Comparison of ENCODE assay signal across 9 cellular contexts in genomic region chr11:20110908-20111669, GRCh38. TPM values are rescaled to one million over a fixed set of nuclear protein-coding genes. Genes with fewer than 3 reads are reported as not detected.
DNase-seq lines count a peak whose midpoint lies in the region; ATAC-seq and TF ChIP-seq lines count a peak whose summit lies in the region.
"Had no signal": no experiment of that assay in that cellular context is flagged by ENCODE, and none has a peak within 500 bp of the region (broad histone marks: within the 10 kb centered on the region; RNA-seq: fewer than 3 reads in every experiment).

No MANE protein-coding gene starts in this region.

- H3K27ac Mint-ChIP-seq in immature natural killer cell, result no peak overlapping the region
- H3K27ac Mint-ChIP-seq: activated naive CD8-positive, alpha-beta T cell had no signal

- CTCF ChIA-PET in PC-9 (lab: Charles Lee), result interaction anchor here (0.5 kb wide), 1 partner anchor 141 kb away, joined by 4 read pairs; no protein-coding TSS in a partner anchor

- H3K9me2 ChIP-seq in PC-9 (ENCODE audit: insufficient read depth), result no peaks in the 10 kb centered on the region

- intact Hi-C loops in PC-9 (cut with micrococcal nuclease; ENCODE audit: unreplicated experiment), result loop anchor here (1.0 to 10.0 kb wide), 3 partner anchors 79 to 366 kb away; no protein-coding TSS in a partner anchor

- DNase-seq in ELF-1 (ENCODE audit: low read depth, low spot score) (peak; percentile 82), PC-9 (peak; percentile 58 to 62), immature natural killer cell (peak; percentile 42 to 53 (median 50)), foreskin melanocyte (no peak)
- peak; percentile 30 to 47 for DNase-seq in stimulated activated CD4-positive, alpha-beta T cell treated with anti-CD3 and anti-CD28 coated beads, Interleukin-15, amount 100 ng/mL, for 48 hours (ENCODE audit: low read depth in 2 of 2)

- no TSS peak for BruUV-seq in PC-9 (replicated peaks; lab: Mats Ljungman, UMichigan)

- POLR2A ChIA-PET in PC-9 (lab: Charles Lee; ENCODE audit: unreplicated experiment), result no interaction called here

- H3K36me3 ChIP-seq in PC-9 (ENCODE audit: low read depth), result no peaks in the 10 kb centered on the region

- no peaks in the 10 kb centered on the region for H3K9me3 ChIP-seq in PC-9 (ENCODE audit: insufficient read depth, low read depth)

- no peak overlapping the region for H2AFZ ChIP-seq in PC-9

- peak; percentile 96 for TF ChIP-seq CTCF in PC-9 (conservative IDR thresholded peaks at IDR 0.05)

- no peak overlapping the region for H3K4me3 ChIP-seq in PC-9

- peaks cover 22% of the 10 kb centered on the region for H3K4me1 ChIP-seq in PC-9 (replicated peaks; ENCODE audit: insufficient read depth)

- ATAC-seq in GM21515 (IDR thresholded peaks at IDR 0.05; ENCODE audit: unreplicated experiment), result peak; percentile 88

- H3K27me3 ChIP-seq in PC-9 (ENCODE audit: insufficient read depth, low read depth), result no peaks in the 10 kb centered on the region

- peak overlapping the region; percentile 67; the same call in 1 of the 2 replicates for H3K4me2 ChIP-seq in PC-9

- H3K27ac ChIP-seq in PC-9 (0 out of 2 replicates have a peak overlapping the region, but pooled peaks have one; percentile 51), angular gyrus (ENCODE audit: low read depth, low read length) (peak overlapping the region; percentile 82)

- H3K79me2 ChIP-seq in PC-9 (ENCODE audit: low read depth), result no peaks in the 10 kb centered on the region

- peaks cover 0 to 5% (median 5%) of the 10 kb centered on the region in 3 donors for H3K27me3 Mint-ChIP-seq in immature natural killer cell (ENCODE audit: low read depth in 3 of 3)

- H3F3A ChIP-seq in PC-9 (ENCODE audit: insufficient read depth, low read depth), result peaks cover 16% of the 10 kb centered on the region; the same call in 1 of the 2 replicates

- no peaks in the 10 kb centered on the region for H3K9me3 Mint-ChIP-seq in immature natural killer cell

- TF ChIP-seq EP300 in Ishikawa (IDR thresholded peaks at IDR 0.05; ENCODE audit: borderline replicate concordance), result no peak

- H3K36me3 Mint-ChIP-seq in immature natural killer cell, result no peaks in the 10 kb centered on the region

- peak; percentile 87 for TF ChIP-seq RAD21 in Ishikawa (IDR thresholded peaks at IDR 0.05; ENCODE audit: low read depth)

- H3K4me1 Mint-ChIP-seq in immature natural killer cell, result peaks cover 0 to 5% of the 10 kb centered on the region in 2 donors

- H3K4me3 Mint-ChIP-seq in immature natural killer cell, result no peak overlapping the region
- H3K4me3 Mint-ChIP-seq: activated naive CD8-positive, alpha-beta T cell had no signal

- H4K20me1 ChIP-seq in PC-9 (ENCODE audit: insufficient read depth), result no peaks in the 10 kb centered on the region

TF ChIP-seq in Ishikawa, 13 proteins besides CTCF, POLR2A, EP300 and RAD21:
- TF ChIP-seq NFIC (IDR thresholded peaks at IDR 0.05) (peak; percentile 71), TEAD4 (IDR thresholded peaks at IDR 0.05) (no peak), YY1 (IDR thresholded peaks at IDR 0.05; ENCODE audit: low read depth) (no peak)
- TF ChIP-seq, protein P1, sequence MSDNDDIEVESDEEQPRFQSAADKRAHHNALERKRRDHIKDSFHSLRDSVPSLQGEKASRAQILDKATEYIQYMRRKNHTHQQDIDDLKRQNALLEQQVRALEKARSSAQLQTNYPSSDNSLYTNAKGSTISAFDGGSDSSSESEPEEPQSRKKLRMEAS (IDR thresholded peaks at IDR 0.05), result 0 out of 2 replicates have a peak, but pooled peaks have one; percentile 46

RNA-seq across cellular contexts. Expression of gene DBX1, which starts 49.2 kb away (rescaled TPM):
- total RNA-seq in PC-9 (2021), result not detected in 2 replicates
- not detected for polyA plus RNA-seq in immature natural killer cell
